In genomic region chrX:139201924-139202323, GRCh38 we compare ENCODE assay signal across 19 cellular contexts.
DNase-seq lines count a peak whose midpoint lies in the region; ATAC-seq, FAIRE-seq and TF ChIP-seq lines count a peak whose summit lies in the region.
"Had no signal": no experiment of that assay in that cellular context is flagged by ENCODE, and none has a peak within 500 bp of the region (broad histone marks: within the 10 kb centered on the region; RNA-seq: fewer than 3 reads in every experiment).

No MANE protein-coding gene starts in this region.

- no peaks in the 10 kb centered on the region for H3K36me3 Mint-ChIP-seq in MCF 10A (ENCODE audit: insufficient read depth, unreplicated experiment)
- H3K36me3 Mint-ChIP-seq in endodermal cell (ENCODE audit: low read depth), result peaks cover 7% of the 10 kb centered on the region
- no peaks in the 10 kb centered on the region for H3K36me3 Mint-ChIP-seq in activated CD4-positive, alpha-beta memory T cell treated with anti-CD3 and anti-CD28 coated beads, Interleukin-2, amount 10 ng/mL, durations not matched to agents 7 days and 5 days (ENCODE audit: low read depth)

- ATAC-seq in upper lobe of left lung (ENCODE audit: low FRiP score in 2 of 2), result no peak
- ATAC-seq: A549, esophagus mucosa had no signal

- DNase-seq in MCF 10A (ENCODE audit: unreplicated experiment) (peak; percentile 30), breast epithelium (ENCODE audit: low spot score in 2 of 2) (no peak), endodermal cell (no peak), suprapubic skin (ENCODE audit: low spot score in 2 of 2) (no peak), H54 (ENCODE audit: insufficient read length, low spot score) (no peak), upper lobe of left lung (no peak)
- DNase-seq in activated CD4-positive, alpha-beta memory T cell treated with anti-CD3 and anti-CD28 coated beads, Interleukin-2, amount 10 ng/mL, durations not matched to agents 7 days and 5 days, result no peak
- DNase-seq: activated B cell treated with CpG ODN at 0.5 μM for 24 hours; activated CD4-positive, alpha-beta T cell treated with anti-CD3 and anti-CD28 coated beads, Interleukin-2, amount 50 U/mL, for 48 hours; KBM-7; NCI-H187 treated with DMSO at 0.1 percent for 48 hours; retina; stimulated activated CD4-positive, alpha-beta T cell treated with anti-CD3 and anti-CD28 coated beads, Interleukin-12 subunit alpha, Interleukin-12 subunit beta, amount 100 ng/mL, for 4 hours; T-helper 2 cell had no signal

- H3K27me3 Mint-ChIP-seq in MCF 10A (ENCODE audit: insufficient read depth, unreplicated experiment), result no peaks in the 10 kb centered on the region
- peaks cover 38% of the 10 kb centered on the region for H3K27me3 Mint-ChIP-seq in endodermal cell (ENCODE audit: insufficient read depth)
- peaks cover 24% of the 10 kb centered on the region for H3K27me3 Mint-ChIP-seq in activated CD4-positive, alpha-beta memory T cell treated with anti-CD3 and anti-CD28 coated beads, Interleukin-2, amount 10 ng/mL, durations not matched to agents 7 days and 5 days

- TF ChIP-seq EP300 in neural cell (conservative IDR thresholded peaks at IDR 0.05; ENCODE audit: poor library complexity, severe bottlenecking) (no peak), suprapubic skin (IDR thresholded peaks at IDR 0.05) (no peak), upper lobe of left lung (IDR thresholded peaks at IDR 0.05) (no peak)

- no peaks in the 10 kb centered on the region for H4K20me1 ChIP-seq in neural cell (ENCODE audit: insufficient read depth)

- no peaks in the 10 kb centered on the region for H3F3A ChIP-seq in neural cell (ENCODE audit: insufficient read depth, low read length, poor library complexity, severe bottlenecking)

- FAIRE-seq in H54 (lab: Jason Lieb, UNC), result no peak
- FAIRE-seq: A549 had no signal

- 25 to 62% methylated on average over 1 to 4 of the region's 4 CpGs for WGBS in endodermal cell (ENCODE audit: insufficient coverage in 1 of 2, insufficient read length in 1 of 2), 2 experiments
- 48% methylated on average over 4 of the region's 4 CpGs for WGBS in suprapubic skin
- 41 to 70% methylated on average over 4 of the region's 4 CpGs for WGBS in upper lobe of left lung, 2 donors

- H3K79me2 ChIP-seq in neural cell (replicated peaks; ENCODE audit: insufficient read depth, low read length), result no peaks in the 10 kb centered on the region

- H3K9ac ChIP-seq in endodermal cell (ENCODE audit: extremely low read depth, low read length, poor library complexity, severe bottlenecking) (no peak overlapping the region), neural cell (ENCODE audit: low read length) (no peak overlapping the region)
- H3K9ac ChIP-seq: BLaER1 had no signal

- H3K4me1 Mint-ChIP-seq in MCF 10A (ENCODE audit: insufficient read depth, unreplicated experiment) (peaks cover 15% of the 10 kb centered on the region), endodermal cell (peaks cover 44% of the 10 kb centered on the region)
- H3K4me1 Mint-ChIP-seq in activated CD4-positive, alpha-beta memory T cell treated with anti-CD3 and anti-CD28 coated beads, Interleukin-2, amount 10 ng/mL, durations not matched to agents 7 days and 5 days, result peaks cover 3% of the 10 kb centered on the region

- CTCF ChIA-PET in MCF 10A (lab: Yijun Ruan, JAX), result interaction anchor here (0.7 to 1.1 kb wide), 2 partner anchors 272 to 345 kb away, joined by 3 to 4 read pairs; no protein-coding TSS in a partner anchor
- CTCF ChIA-PET in activated CD4-positive, alpha-beta memory T cell treated with anti-CD3 and anti-CD28 coated beads, Interleukin-2, amount 10 ng/mL, durations not matched to agents 7 days and 5 days (lab: Charles Lee), result no interaction called here

- no peaks in the 10 kb centered on the region for H3K9me3 ChIP-seq in breast epithelium
- H3K9me3 ChIP-seq in endodermal cell (ENCODE audit: control insufficient read depth, low read length), result no peaks in the 10 kb centered on the region
- H3K9me3 ChIP-seq in neural cell (ENCODE audit: low read length), result no peaks in the 10 kb centered on the region
- H3K9me3 ChIP-seq in suprapubic skin, result no peaks in the 10 kb centered on the region
- H3K9me3 ChIP-seq in upper lobe of left lung, result no peaks in the 10 kb centered on the region
- H3K9me3 ChIP-seq: A549, neutrophil had no signal

- no peak overlapping the region for H2AFZ ChIP-seq in neural cell (ENCODE audit: low read depth, low read length)

- intact Hi-C loops in MCF 10A (cut with micrococcal nuclease) (loop anchor here (10.0 kb wide), 1 partner anchor 347 kb away; no protein-coding TSS in a partner anchor), breast epithelium (cut with DNase I; ENCODE audit: low total_unique reads) (no loop called here)

- TF ChIP-seq CTCF in MCF 10A (IDR thresholded peaks at IDR 0.05; ENCODE audit: unreplicated experiment) (no peak), breast epithelium (IDR thresholded peaks at IDR 0.05) (no peak), endodermal cell (conservative IDR thresholded peaks at IDR 0.05) (no peak), neural cell (IDR thresholded peaks at IDR 0.05; ENCODE audit: poor library complexity, severe bottlenecking) (no peak), suprapubic skin (IDR thresholded peaks at IDR 0.05) (no peak), upper lobe of left lung (IDR thresholded peaks at IDR 0.05) (no peak)

- no peak overlapping the region for H3K4me3 Mint-ChIP-seq in MCF 10A (ENCODE audit: unreplicated experiment)
- H3K4me3 Mint-ChIP-seq in endodermal cell, result peak overlapping the region; percentile 84
- H3K4me3 Mint-ChIP-seq in activated CD4-positive, alpha-beta memory T cell treated with anti-CD3 and anti-CD28 coated beads, Interleukin-2, amount 10 ng/mL, durations not matched to agents 7 days and 5 days, result no peak overlapping the region
- H3K4me3 Mint-ChIP-seq: activated B cell treated with CpG ODN at 0.5 μM for 24 hours had no signal

- BruUV-seq in MCF 10A (replicated peaks; lab: Mats Ljungman, UMichigan), result no TSS peak

- TF ChIP-seq RAD21 in neural cell (conservative IDR thresholded peaks at IDR 0.05), result no peak

- H3K4me1 ChIP-seq in breast epithelium (no peaks in the 10 kb centered on the region), endodermal cell (ENCODE audit: control insufficient read depth, insufficient read depth, low read length) (no peaks in the 10 kb centered on the region), suprapubic skin (peaks cover 12% of the 10 kb centered on the region), upper lobe of left lung (peaks cover 0 to 21% (median 0%) of the 10 kb centered on the region in 4 donors)
- H3K4me1 ChIP-seq: A549, BLaER1 had no signal

- H3K9me3 Mint-ChIP-seq in MCF 10A (ENCODE audit: unreplicated experiment), result peaks cover 8% of the 10 kb centered on the region
- no peaks in the 10 kb centered on the region for H3K9me3 Mint-ChIP-seq in endodermal cell
- H3K9me3 Mint-ChIP-seq in activated CD4-positive, alpha-beta memory T cell treated with anti-CD3 and anti-CD28 coated beads, Interleukin-2, amount 10 ng/mL, durations not matched to agents 7 days and 5 days, result no peaks in the 10 kb centered on the region
- H3K9me3 Mint-ChIP-seq: activated B cell treated with CpG ODN at 0.5 μM for 24 hours had no signal

- H3K4me2 ChIP-seq in neural cell (ENCODE audit: low read length), result peak overlapping the region; percentile 35
- H3K4me2 ChIP-seq: A549, BLaER1 had no signal

- H3K27ac ChIP-seq in breast epithelium (no peak overlapping the region), endodermal cell (ENCODE audit: low read depth, low read length) (no peak overlapping the region), neural cell (ENCODE audit: low read length) (no peak overlapping the region), suprapubic skin (no peak overlapping the region), upper lobe of left lung (no peak overlapping the region)
- H3K27ac ChIP-seq: A549, BLaER1, neutrophil had no signal

- H3K9me2 ChIP-seq in neural cell (ENCODE audit: insufficient read depth, low read length), result no peaks in the 10 kb centered on the region

- POLR2A ChIA-PET in MCF 10A (lab: Yijun Ruan, JAX), result interaction anchor here (0.6 kb wide), 2 partner anchors 264 to 558 kb away, joined by 3 read pairs; no protein-coding TSS in a partner anchor
- POLR2A ChIA-PET in activated CD4-positive, alpha-beta memory T cell treated with anti-CD3 and anti-CD28 coated beads, Interleukin-2, amount 10 ng/mL, durations not matched to agents 7 days and 5 days (lab: Charles Lee), result no interaction called here

- no peaks in the 10 kb centered on the region for H3K36me3 ChIP-seq in breast epithelium
- peaks cover 13% of the 10 kb centered on the region for H3K36me3 ChIP-seq in endodermal cell (ENCODE audit: control insufficient read depth, insufficient read depth, low read length)
- H3K36me3 ChIP-seq in neural cell (ENCODE audit: insufficient read depth, low read length), result no peaks in the 10 kb centered on the region
- H3K36me3 ChIP-seq in suprapubic skin, result no peaks in the 10 kb centered on the region
- no peaks in the 10 kb centered on the region for H3K36me3 ChIP-seq in upper lobe of left lung
- H3K36me3 ChIP-seq: BLaER1, neutrophil had no signal

- TF ChIP-seq POLR2A in breast epithelium (IDR thresholded peaks at IDR 0.05) (no peak), suprapubic skin (IDR thresholded peaks at IDR 0.05) (no peak), H54 (IDR thresholded peaks at IDR 0.05; ENCODE audit: low read depth, low read length) (no peak), upper lobe of left lung (IDR thresholded peaks at IDR 0.05) (no peak)

- H3K4me3 ChIP-seq in breast epithelium (no peak overlapping the region), endodermal cell (ENCODE audit: low read length) (peak overlapping the region; percentile 81), neural cell (ENCODE audit: low read length) (peak overlapping the region; percentile 77), suprapubic skin (no peak overlapping the region), upper lobe of left lung (no peak overlapping the region)
- H3K4me3 ChIP-seq: A549, BLaER1 had no signal

- H3K27ac Mint-ChIP-seq in MCF 10A (ENCODE audit: low read depth, unreplicated experiment), result no peak overlapping the region
- H3K27ac Mint-ChIP-seq in endodermal cell, result no peak overlapping the region
- H3K27ac Mint-ChIP-seq in activated CD4-positive, alpha-beta memory T cell treated with anti-CD3 and anti-CD28 coated beads, Interleukin-2, amount 10 ng/mL, durations not matched to agents 7 days and 5 days, result no peak overlapping the region
- H3K27ac Mint-ChIP-seq: activated B cell treated with CpG ODN at 0.5 μM for 24 hours had no signal

- peaks cover 0 to 35% of the 10 kb centered on the region in 2 donors for H3K27me3 ChIP-seq in breast epithelium
- no peaks in the 10 kb centered on the region for H3K27me3 ChIP-seq in endodermal cell (ENCODE audit: control insufficient read depth, insufficient read depth, low read length, poor library complexity, severe bottlenecking)
- no peaks in the 10 kb centered on the region for H3K27me3 ChIP-seq in neural cell (ENCODE audit: insufficient read depth, low read depth, low read length)
- H3K27me3 ChIP-seq in suprapubic skin, result peaks cover 31% of the 10 kb centered on the region
- H3K27me3 ChIP-seq in upper lobe of left lung, result peaks cover 0 to 10% (median 0%) of the 10 kb centered on the region in 4 donors

TF ChIP-seq in neural cell, 6 proteins besides CTCF, POLR2A, EP300 and RAD21:
- TF ChIP-seq MXI1 (conservative IDR thresholded peaks at IDR 0.05; ENCODE audit: poor library complexity, severe bottlenecking), result no peak

Comparison
In these comparisons a context has a peak if more than half of its experiments do, and no peak if none do; other contexts are left out.
1. H3K4me3 ChIP-seq: peak in endodermal cell (single experiment) and neural cell (single experiment); none in breast epithelium (0 of 3), suprapubic skin (single experiment) and upper lobe of left lung (0 of 4).